12 cellular contexts compared by ENCODE assay signal in genomic region chr3:61772439-61772838, GRCh38.
DNase-seq lines count a peak whose midpoint lies in the region; ATAC-seq lines count a peak whose summit lies in the region.
"Had no signal": no experiment of that assay in that cellular context is flagged by ENCODE, and none has a peak within 500 bp of the region (broad histone marks: within the 10 kb centered on the region; RNA-seq: fewer than 3 reads in every experiment).

No MANE protein-coding gene starts in this region.

- H3K4me1 ChIP-seq in adipocyte (ENCODE audit: control insufficient read depth, insufficient read depth, low read length), result peaks cover 52% of the 10 kb centered on the region
- H3K4me1 ChIP-seq: BLaER1 had no signal

- no peaks in the 10 kb centered on the region for H3K9me3 ChIP-seq in adipocyte (ENCODE audit: control insufficient read depth, low read length)
- H3K9me3 ChIP-seq: BLaER1 had no signal

- no peaks in the 10 kb centered on the region for H3K36me3 ChIP-seq in adipocyte (ENCODE audit: control insufficient read depth, insufficient read depth, low read length, severe bottlenecking)
- H3K36me3 ChIP-seq: BLaER1 had no signal

- DNase-seq in HCEC 1CT (peak; percentile 56), adipocyte (ENCODE audit: low read depth) (peak; percentile 49), fibroblast of peridontal ligament (ENCODE audit: extremely low read depth) (peak; percentile 60), superior temporal gyrus (ENCODE audit: extremely low spot score) (peak; percentile 37), NCI-H2171 treated with DMSO at 0.1 percent for 48 hours (lab: John Stamatoyannopoulos, UW) (no peak)
- DNase-seq in activated T-cell treated with anti-CD3 and anti-CD28 coated beads, Interleukin-2, amount 50 U/mL, for 1 hour, result no peak
- DNase-seq: CD8-positive, alpha-beta T cell; NCI-H187; NCI-H69; SHP77 had no signal

- no peaks in the 10 kb centered on the region for H3K27me3 ChIP-seq in adipocyte (replicated peaks; ENCODE audit: control insufficient read depth, insufficient read depth, low read length)
- H3K27me3 ChIP-seq: BLaER1 had no signal

- H3K9ac ChIP-seq in adipocyte (ENCODE audit: low read length), result no peak overlapping the region
- H3K9ac ChIP-seq: BLaER1 had no signal

- H3K4me3 ChIP-seq in adipocyte (ENCODE audit: low read length), result no peak overlapping the region
- H3K4me3 ChIP-seq: BLaER1 had no signal

- ATAC-seq in HG02884 (IDR thresholded peaks at IDR 0.05; ENCODE audit: unreplicated experiment), result no peak
- ATAC-seq: CD8-positive, alpha-beta T cell had no signal

Comparison
In these comparisons a context has a peak if more than half of its experiments do, and no peak if none do; other contexts are left out.
1. DNase-seq: peak in HCEC 1CT (single experiment), adipocyte (single experiment), fibroblast of peridontal ligament (single experiment) and superior temporal gyrus (single experiment); none in NCI-H2171 treated with DMSO at 0.1 percent for 48 hours (single experiment) and activated T-cell treated with anti-CD3 and anti-CD28 coated beads, Interleukin-2, amount 50 U/mL, for 1 hour (single experiment).